ENCODE assay signal across 8 cellular contexts in genomic region chrX:24081661-24082154, GRCh38. TPM values are rescaled to one million over a fixed set of nuclear protein-coding genes. Genes with fewer than 3 reads are reported as not detected.
DNase-seq lines count a peak whose midpoint lies in the region; ATAC-seq, FAIRE-seq and TF ChIP-seq lines count a peak whose summit lies in the region.

No MANE protein-coding gene starts in this region.

- DNase-seq in DMS153 treated with DMSO at 0.1 percent for 48 hours (lab: John Stamatoyannopoulos, UW; ENCODE audit: unreplicated experiment) (peak; percentile 6), H54 (ENCODE audit: insufficient read length, low spot score) (peak; percentile 2), NCI-H226 (peak; percentile 34), endothelial cell (ENCODE audit: low spot score) (peak; percentile 43), neural crest cell (ENCODE audit: low read depth, low spot score) (peak; percentile 53), type B pancreatic cell (ENCODE audit: extremely low spot score, unreplicated experiment) (no peak)
- DNase-seq in activated CD4-positive, alpha-beta T cell treated with anti-CD3 and anti-CD28 coated beads, Interleukin-2, amount 50 U/mL, for 1 hour = peak; percentile 48

- no peak overlapping the region for H3K4me3 Mint-ChIP-seq in endothelial cell (ENCODE audit: unreplicated experiment)
- H3K4me3 Mint-ChIP-seq in neural crest cell = no peak overlapping the region
- no peak overlapping the region for H3K4me3 Mint-ChIP-seq in type B pancreatic cell

- ATAC-seq in HG02840 (IDR thresholded peaks at IDR 0.05; ENCODE audit: low FRiP score, unreplicated experiment) = no peak

- TF ChIP-seq CTCF in endothelial cell (IDR thresholded peaks at IDR 0.05; ENCODE audit: unreplicated experiment) (no peak), neural crest cell (conservative IDR thresholded peaks at IDR 0.05) (peak; percentile 64), type B pancreatic cell (conservative IDR thresholded peaks at IDR 0.05) (peak; percentile 57)

- H3K36me3 Mint-ChIP-seq in endothelial cell (ENCODE audit: low read depth, unreplicated experiment) (peaks cover 5% of the 10 kb centered on the region), neural crest cell (ENCODE audit: low read depth) (peaks cover 10% of the 10 kb centered on the region), type B pancreatic cell (peaks cover 17% of the 10 kb centered on the region)

- TF ChIP-seq POLR2A in H54 (IDR thresholded peaks at IDR 0.05; ENCODE audit: low read depth, low read length) = no peak

- FAIRE-seq in H54 (lab: Jason Lieb, UNC) = no peak

- H3K4me1 Mint-ChIP-seq in endothelial cell (ENCODE audit: unreplicated experiment) (no peaks in the 10 kb centered on the region), neural crest cell (no peaks in the 10 kb centered on the region), type B pancreatic cell (ENCODE audit: unreplicated experiment) (no peaks in the 10 kb centered on the region)

- H3K27me3 Mint-ChIP-seq in endothelial cell (ENCODE audit: unreplicated experiment) = peaks cover 2% of the 10 kb centered on the region
- no peaks in the 10 kb centered on the region for H3K27me3 Mint-ChIP-seq in neural crest cell (ENCODE audit: low read depth)
- H3K27me3 Mint-ChIP-seq in type B pancreatic cell = no peaks in the 10 kb centered on the region

- H3K9me3 Mint-ChIP-seq in endothelial cell (ENCODE audit: unreplicated experiment) (no peaks in the 10 kb centered on the region), neural crest cell (no peaks in the 10 kb centered on the region), type B pancreatic cell (no peaks in the 10 kb centered on the region)

- H3K27ac Mint-ChIP-seq in endothelial cell (ENCODE audit: unreplicated experiment) (no peak overlapping the region), neural crest cell (ENCODE audit: unreplicated experiment) (no peak overlapping the region), type B pancreatic cell (no peak overlapping the region)

RNA-seq across cellular contexts. Expression of gene EIF2S3, which starts 27.0 kb away (rescaled TPM):
- total RNA-seq in endothelial cell (ENCODE audit: unreplicated experiment) (258 TPM), neural crest cell (426 and 440 TPM in 2 replicates), type B pancreatic cell (ENCODE audit: low replicate concordance) (368 and 418 TPM in 2 replicates)

RNA-seq across cellular contexts. Expression of gene KLHL15, which starts 54.7 kb away (rescaled TPM):
- total RNA-seq in endothelial cell (ENCODE audit: unreplicated experiment) = 5.6 TPM
- 16.5 and 17.1 TPM in 2 replicates for total RNA-seq in neural crest cell
- 12.0 and 17.6 TPM in 2 replicates for total RNA-seq in type B pancreatic cell (ENCODE audit: low replicate concordance)
